Comparison of ENCODE assay signal across 16 cellular contexts in the genomic region with DNA sequence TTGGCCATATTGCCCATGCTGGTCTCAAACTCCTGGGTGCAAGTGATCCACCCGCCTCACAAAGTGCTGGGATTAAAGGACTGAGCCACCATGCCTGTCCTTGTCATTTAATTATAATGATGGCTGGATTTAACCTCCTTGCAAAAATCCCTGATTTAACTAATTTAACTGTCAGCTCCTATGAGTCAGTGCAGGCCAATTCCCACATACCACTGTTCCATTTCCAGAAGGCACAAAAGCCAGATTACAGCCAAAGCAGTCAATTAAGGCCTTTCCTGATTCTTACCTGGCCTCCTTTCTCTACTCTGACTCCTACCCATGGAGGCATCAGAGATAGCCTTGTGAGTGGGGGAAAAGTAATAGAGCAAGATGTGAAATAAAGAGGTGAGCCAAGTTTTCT.
"Had no signal": no experiment of that assay in that cellular context is flagged by ENCODE, and none has a peak within 500 bp of the region (broad histone marks: within the 10 kb centered on the region; RNA-seq: fewer than 3 reads in every experiment).

No MANE protein-coding gene starts in this region.

- H3K4me2 ChIP-seq: neural progenitor cell had no signal

- H2AFZ ChIP-seq: neural progenitor cell, parathyroid adenoma had no signal

- H3K4me3 ChIP-seq: neural progenitor cell, thyroid gland had no signal

- H3K36me3 ChIP-seq: neural progenitor cell, thyroid gland had no signal

- H3K27me3 ChIP-seq: neural progenitor cell, thyroid gland had no signal

- H3K9me3 ChIP-seq: thyroid gland had no signal

- H3K27ac ChIP-seq: neural progenitor cell, parathyroid adenoma, thyroid gland had no signal

- ATAC-seq: activated CD8-positive, alpha-beta T cell treated with anti-CD3 and anti-CD28 coated beads, Interleukin-2, amount 10 ng/mL, durations not matched to agents 7 days and 5 days; activated T-cell treated with anti-CD3 and anti-CD28 coated beads, Interleukin-2, amount 50 U/mL, for 72 hours; effector memory CD8-positive, alpha-beta T cell; stimulated activated naive B cell treated with anti-CD40 and anti-IgM and Interleukin-4, amounts not matched to agents 10 μg/mL and 1 μg/mL and 100 μg/mL, for 72 hours; T-helper 17 cell; WTC11 had no signal

- H3K9ac ChIP-seq: neural progenitor cell, parathyroid adenoma had no signal

- H3K79me2 ChIP-seq: parathyroid adenoma had no signal

- H3K4me1 ChIP-seq: neural progenitor cell, parathyroid adenoma, thyroid gland had no signal

- DNase-seq: activated CD4-positive, alpha-beta T cell treated with anti-CD3 and anti-CD28 coated beads for 48 hours; activated CD8-positive, alpha-beta memory T cell treated with anti-CD3 and anti-CD28 coated beads, Interleukin-2, amount 50 U/mL, for 4 hours; activated CD8-positive, alpha-beta T cell treated with anti-CD3 and anti-CD28 coated beads, Interleukin-2, amount 10 ng/mL, durations not matched to agents 7 days and 5 days; activated gamma-delta T cell treated with Interleukin-2 at 50 U/mL for 16 hours; activated T-cell treated with anti-CD3 and anti-CD28 coated beads, Interleukin-2, amount 50 U/mL, for 72 hours; cerebellar nuclear complex; effector memory CD8-positive, alpha-beta T cell; naive B cell; retina; stimulated activated CD4-positive, alpha-beta T cell treated with anti-CD3 and anti-CD28 coated beads, Interleukin-2, amount 100 ng/mL, for 48 hours; stimulated activated naive B cell treated with anti-CD40 and anti-IgM and Interleukin-4, amounts not matched to agents 10 μg/mL and 1 μg/mL and 100 μg/mL, for 72 hours; T-helper 17 cell; thyroid gland had no signal
